9 cellular contexts compared by ENCODE assay signal in the genomic region with DNA sequence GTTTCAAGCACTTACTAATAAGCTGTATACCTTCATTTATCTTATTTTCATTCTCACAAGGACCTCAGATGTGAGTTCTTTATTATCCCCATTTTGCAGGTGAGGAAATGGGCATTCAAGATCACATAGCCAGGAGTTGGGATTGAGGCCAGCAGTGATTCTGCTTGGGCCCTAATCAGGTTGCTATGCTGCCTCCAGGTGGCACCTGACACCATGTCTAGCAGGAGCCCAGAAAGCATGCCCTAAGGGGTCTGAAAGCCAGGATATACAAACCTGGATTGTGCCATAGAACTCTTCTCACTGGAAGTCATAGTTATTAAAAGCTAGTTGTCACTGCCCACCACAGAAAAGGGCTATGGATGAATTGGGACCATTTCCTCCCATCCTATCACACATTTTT.
DNase-seq lines count a peak whose midpoint lies in the region; ATAC-seq and TF ChIP-seq lines count a peak whose summit lies in the region.
"Had no signal": no experiment of that assay in that cellular context is flagged by ENCODE, and none has a peak within 500 bp of the region (broad histone marks: within the 10 kb centered on the region; RNA-seq: fewer than 3 reads in every experiment).

No MANE protein-coding gene starts in this region.

- H3K27me3 ChIP-seq in HCT116 (ENCODE audit: insufficient read depth, low read length) = no peaks in the 10 kb centered on the region; the same call in 1 of the 2 replicates
- no peaks in the 10 kb centered on the region for H3K27me3 ChIP-seq in vagina

- H3K4me2 ChIP-seq in HCT116 (ENCODE audit: low read length) = no peak overlapping the region

- DNase-seq in COLO668 (lab: John Stamatoyannopoulos, UW; ENCODE audit: unreplicated experiment) (peak; percentile 77), HCT116 (ENCODE audit: low read depth, low spot score) (peak; percentile 10), SHP77 treated with DMSO at 0.1 percent for 48 hours (lab: John Stamatoyannopoulos, UW) (peak; percentile 8), islet precursor cell (peak; percentile 80), vagina (ENCODE audit: extremely low spot score in 2 of 2) (no peak), ecto neural progenitor cell (ENCODE audit: low spot score) (no peak), NCI-H510A treated with DMSO at 0.1 percent for 48 hours (lab: John Stamatoyannopoulos, UW) (no peak)
- DNase-seq: activated naive CD4-positive, alpha-beta T cell treated with anti-CD3 and anti-CD28 coated beads, Interleukin-2, amount 10 ng/mL, durations not matched to agents 7 days and 5 days had no signal

- peak; percentile 55 for TF ChIP-seq RAD21 in HCT116 (IDR thresholded peaks at IDR 0.05; ENCODE audit: low read depth)

- H3K9me2 ChIP-seq in HCT116 (ENCODE audit: insufficient read depth) = no peaks in the 10 kb centered on the region

- H3K27ac ChIP-seq in HCT116 (ENCODE audit: low read depth, low read length) (no peak overlapping the region), vagina (no peak overlapping the region)

- intact Hi-C loops in HCT116 (cut with micrococcal nuclease) = loop anchor here (1.0 to 2.0 kb wide), 2 partner anchors 45 to 63 kb away; no protein-coding TSS in a partner anchor
- intact Hi-C loops in vagina (cut with DNase I) = no loop called here

- POLR2A ChIA-PET in HCT116 (lab: Charles Lee) = no interaction called here

- no peaks in the 10 kb centered on the region for H3K79me2 ChIP-seq in HCT116 (ENCODE audit: insufficient read depth, low read length)

- no TSS peak for BruUV-seq in HCT116 (replicated peaks; lab: Mats Ljungman, UMichigan)

- H3K9ac ChIP-seq in HCT116 (ENCODE audit: low read length) = no peak overlapping the region

- no peak overlapping the region for H2AFZ ChIP-seq in HCT116 (ENCODE audit: low read depth, low read length, poor library complexity, severe bottlenecking)

- no peak overlapping the region for H3K4me3 ChIP-seq in HCT116 (replicated peaks in 1 of 2; ENCODE audit: low read depth in 1 of 2, low read length in 2 of 2)
- no peak overlapping the region for H3K4me3 ChIP-seq in vagina

- CTCF ChIA-PET in HCT116 (lab: Charles Lee) = interaction anchor here (1.0 to 1.7 kb wide), 2 partner anchors 46 to 63 kb away, joined by 9 to 12 read pairs; no protein-coding TSS in a partner anchor

- TF ChIP-seq CTCF in HCT116 (IDR thresholded peaks at IDR 0.05 in 2 of 3, conservative IDR thresholded peaks at IDR 0.05 in 1 of 3; ENCODE audit: borderline replicate concordance in 1 of 3, insufficient read depth in 1 of 3, low read depth in 2 of 3, low read length in 2 of 3) (peak; percentile 18 to 41 (median 40); a peak in 3 of 6 replicates), vagina (IDR thresholded peaks at IDR 0.05) (no peak)

- H3K9me3 ChIP-seq in HCT116 (ENCODE audit: control insufficient read depth in 1 of 2, insufficient read depth in 1 of 2, low read depth in 1 of 2, low read length in 2 of 2) (no peaks in the 10 kb centered on the region), vagina (no peaks in the 10 kb centered on the region)

- H4K20me1 ChIP-seq in HCT116 (ENCODE audit: insufficient read depth) = no peaks in the 10 kb centered on the region

- RAD21 ChIA-PET in HCT116 (lab: Charles Lee; ENCODE audit: low non-redundant PET in 1 of 2, low total read pairs in 2 of 2, uncharacterized antibody in 2 of 2, unreplicated experiment in 2 of 2) = no interaction called here

- ATAC-seq in HCT116 (peak; percentile 74), HG03196 (IDR thresholded peaks at IDR 0.05; ENCODE audit: unreplicated experiment) (no peak)

- TF ChIP-seq POLR2A in HCT116 (IDR thresholded peaks at IDR 0.05; ENCODE audit: borderline replicate concordance, extremely low read depth, insufficient read depth, insufficient read length) (no peak), vagina (IDR thresholded peaks at IDR 0.05) (no peak)

- H3K4me1 ChIP-seq in HCT116 (ENCODE audit: control insufficient read depth in 1 of 2, insufficient read depth in 2 of 2, low read length in 2 of 2) = no peaks in the 10 kb centered on the region
- H3K4me1 ChIP-seq in vagina = no peaks in the 10 kb centered on the region

- no peaks in the 10 kb centered on the region for H3K36me3 ChIP-seq in HCT116 (ENCODE audit: control insufficient read depth in 1 of 2, insufficient read depth in 2 of 2, low read length in 2 of 2)
- no peaks in the 10 kb centered on the region for H3K36me3 ChIP-seq in vagina

TF ChIP-seq in HCT116, 20 proteins besides CTCF, POLR2A, EP300 and RAD21:
- no peak for TF ChIP-seq SIN3A (IDR thresholded peaks at IDR 0.05; ENCODE audit: low read depth)
- TF ChIP-seq ZFX (IDR thresholded peaks at IDR 0.05) = no peak
- no peak for TF ChIP-seq EZH2 (IDR thresholded peaks at IDR 0.05)
- TF ChIP-seq FOSL1 (IDR thresholded peaks at IDR 0.05; ENCODE audit: low read depth) = no peak
- no peak for TF ChIP-seq SP1 (IDR thresholded peaks at IDR 0.05; ENCODE audit: low read depth)

Comparison
In these comparisons a context has a peak if more than half of its experiments do, and no peak if none do; other contexts are left out.
1. DNase-seq: peak in COLO668 (single experiment), HCT116 (single experiment), SHP77 treated with DMSO at 0.1 percent for 48 hours (single experiment) and islet precursor cell (single experiment); none in vagina (0 of 2), ecto neural progenitor cell (single experiment) and NCI-H510A treated with DMSO at 0.1 percent for 48 hours (single experiment).
2. CTCF ChIP-seq: peak in HCT116 (3 of 3); none in vagina (0 of 3).